Comparison of ENCODE assay signal across 1 cellular context in the genomic region with DNA sequence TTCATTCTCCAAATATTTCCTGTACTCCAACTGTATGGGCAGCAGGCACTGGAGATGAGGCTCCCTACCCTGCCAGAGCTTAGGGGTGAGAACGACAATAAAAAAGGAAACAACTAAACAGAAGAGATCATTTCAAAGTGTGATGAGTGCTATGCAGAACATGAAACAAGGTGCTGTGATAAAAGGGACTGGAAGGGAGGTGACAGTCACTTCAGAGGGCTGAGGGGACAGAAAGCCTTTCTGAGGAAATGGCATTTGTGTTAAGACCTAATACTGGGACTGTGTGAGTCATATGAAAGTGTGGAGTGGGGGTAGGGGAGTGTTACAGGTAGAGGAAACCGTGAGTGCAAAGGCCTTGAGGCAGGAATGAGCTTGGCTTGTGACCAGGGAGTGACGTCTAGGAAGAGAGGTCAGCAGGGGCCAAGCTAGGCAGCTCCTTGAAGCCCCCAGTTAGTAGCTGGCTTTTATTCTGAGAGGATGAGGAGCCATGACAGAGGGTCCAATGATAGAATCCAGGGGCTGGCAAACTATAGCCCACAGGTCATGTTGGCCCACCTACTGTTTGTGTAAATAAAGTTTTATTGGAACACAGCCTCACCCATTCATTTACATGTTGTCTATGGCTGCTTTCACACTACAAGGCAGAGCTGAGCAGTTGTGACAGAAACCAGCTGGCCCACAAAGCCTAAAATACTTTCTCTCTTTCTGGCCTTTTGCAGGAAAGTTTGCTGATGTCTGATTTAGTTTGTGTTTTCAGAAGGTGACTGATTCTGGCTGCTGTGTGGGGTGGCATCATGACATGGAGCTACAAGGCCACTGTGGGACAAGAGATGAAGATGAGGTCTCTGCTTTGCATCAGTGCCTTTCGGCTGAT.
A peak's percentile ranks its signal among the peaks of the same experiment; 100 is the strongest.
TF ChIP-seq lines count a peak whose summit lies in the region.

No MANE protein-coding gene starts in this region.

TF ChIP-seq in K562, 482 proteins besides CTCF, POLR2A, EP300 and RAD21 (continued from another document and continues in another):
- TF ChIP-seq, protein P1, sequence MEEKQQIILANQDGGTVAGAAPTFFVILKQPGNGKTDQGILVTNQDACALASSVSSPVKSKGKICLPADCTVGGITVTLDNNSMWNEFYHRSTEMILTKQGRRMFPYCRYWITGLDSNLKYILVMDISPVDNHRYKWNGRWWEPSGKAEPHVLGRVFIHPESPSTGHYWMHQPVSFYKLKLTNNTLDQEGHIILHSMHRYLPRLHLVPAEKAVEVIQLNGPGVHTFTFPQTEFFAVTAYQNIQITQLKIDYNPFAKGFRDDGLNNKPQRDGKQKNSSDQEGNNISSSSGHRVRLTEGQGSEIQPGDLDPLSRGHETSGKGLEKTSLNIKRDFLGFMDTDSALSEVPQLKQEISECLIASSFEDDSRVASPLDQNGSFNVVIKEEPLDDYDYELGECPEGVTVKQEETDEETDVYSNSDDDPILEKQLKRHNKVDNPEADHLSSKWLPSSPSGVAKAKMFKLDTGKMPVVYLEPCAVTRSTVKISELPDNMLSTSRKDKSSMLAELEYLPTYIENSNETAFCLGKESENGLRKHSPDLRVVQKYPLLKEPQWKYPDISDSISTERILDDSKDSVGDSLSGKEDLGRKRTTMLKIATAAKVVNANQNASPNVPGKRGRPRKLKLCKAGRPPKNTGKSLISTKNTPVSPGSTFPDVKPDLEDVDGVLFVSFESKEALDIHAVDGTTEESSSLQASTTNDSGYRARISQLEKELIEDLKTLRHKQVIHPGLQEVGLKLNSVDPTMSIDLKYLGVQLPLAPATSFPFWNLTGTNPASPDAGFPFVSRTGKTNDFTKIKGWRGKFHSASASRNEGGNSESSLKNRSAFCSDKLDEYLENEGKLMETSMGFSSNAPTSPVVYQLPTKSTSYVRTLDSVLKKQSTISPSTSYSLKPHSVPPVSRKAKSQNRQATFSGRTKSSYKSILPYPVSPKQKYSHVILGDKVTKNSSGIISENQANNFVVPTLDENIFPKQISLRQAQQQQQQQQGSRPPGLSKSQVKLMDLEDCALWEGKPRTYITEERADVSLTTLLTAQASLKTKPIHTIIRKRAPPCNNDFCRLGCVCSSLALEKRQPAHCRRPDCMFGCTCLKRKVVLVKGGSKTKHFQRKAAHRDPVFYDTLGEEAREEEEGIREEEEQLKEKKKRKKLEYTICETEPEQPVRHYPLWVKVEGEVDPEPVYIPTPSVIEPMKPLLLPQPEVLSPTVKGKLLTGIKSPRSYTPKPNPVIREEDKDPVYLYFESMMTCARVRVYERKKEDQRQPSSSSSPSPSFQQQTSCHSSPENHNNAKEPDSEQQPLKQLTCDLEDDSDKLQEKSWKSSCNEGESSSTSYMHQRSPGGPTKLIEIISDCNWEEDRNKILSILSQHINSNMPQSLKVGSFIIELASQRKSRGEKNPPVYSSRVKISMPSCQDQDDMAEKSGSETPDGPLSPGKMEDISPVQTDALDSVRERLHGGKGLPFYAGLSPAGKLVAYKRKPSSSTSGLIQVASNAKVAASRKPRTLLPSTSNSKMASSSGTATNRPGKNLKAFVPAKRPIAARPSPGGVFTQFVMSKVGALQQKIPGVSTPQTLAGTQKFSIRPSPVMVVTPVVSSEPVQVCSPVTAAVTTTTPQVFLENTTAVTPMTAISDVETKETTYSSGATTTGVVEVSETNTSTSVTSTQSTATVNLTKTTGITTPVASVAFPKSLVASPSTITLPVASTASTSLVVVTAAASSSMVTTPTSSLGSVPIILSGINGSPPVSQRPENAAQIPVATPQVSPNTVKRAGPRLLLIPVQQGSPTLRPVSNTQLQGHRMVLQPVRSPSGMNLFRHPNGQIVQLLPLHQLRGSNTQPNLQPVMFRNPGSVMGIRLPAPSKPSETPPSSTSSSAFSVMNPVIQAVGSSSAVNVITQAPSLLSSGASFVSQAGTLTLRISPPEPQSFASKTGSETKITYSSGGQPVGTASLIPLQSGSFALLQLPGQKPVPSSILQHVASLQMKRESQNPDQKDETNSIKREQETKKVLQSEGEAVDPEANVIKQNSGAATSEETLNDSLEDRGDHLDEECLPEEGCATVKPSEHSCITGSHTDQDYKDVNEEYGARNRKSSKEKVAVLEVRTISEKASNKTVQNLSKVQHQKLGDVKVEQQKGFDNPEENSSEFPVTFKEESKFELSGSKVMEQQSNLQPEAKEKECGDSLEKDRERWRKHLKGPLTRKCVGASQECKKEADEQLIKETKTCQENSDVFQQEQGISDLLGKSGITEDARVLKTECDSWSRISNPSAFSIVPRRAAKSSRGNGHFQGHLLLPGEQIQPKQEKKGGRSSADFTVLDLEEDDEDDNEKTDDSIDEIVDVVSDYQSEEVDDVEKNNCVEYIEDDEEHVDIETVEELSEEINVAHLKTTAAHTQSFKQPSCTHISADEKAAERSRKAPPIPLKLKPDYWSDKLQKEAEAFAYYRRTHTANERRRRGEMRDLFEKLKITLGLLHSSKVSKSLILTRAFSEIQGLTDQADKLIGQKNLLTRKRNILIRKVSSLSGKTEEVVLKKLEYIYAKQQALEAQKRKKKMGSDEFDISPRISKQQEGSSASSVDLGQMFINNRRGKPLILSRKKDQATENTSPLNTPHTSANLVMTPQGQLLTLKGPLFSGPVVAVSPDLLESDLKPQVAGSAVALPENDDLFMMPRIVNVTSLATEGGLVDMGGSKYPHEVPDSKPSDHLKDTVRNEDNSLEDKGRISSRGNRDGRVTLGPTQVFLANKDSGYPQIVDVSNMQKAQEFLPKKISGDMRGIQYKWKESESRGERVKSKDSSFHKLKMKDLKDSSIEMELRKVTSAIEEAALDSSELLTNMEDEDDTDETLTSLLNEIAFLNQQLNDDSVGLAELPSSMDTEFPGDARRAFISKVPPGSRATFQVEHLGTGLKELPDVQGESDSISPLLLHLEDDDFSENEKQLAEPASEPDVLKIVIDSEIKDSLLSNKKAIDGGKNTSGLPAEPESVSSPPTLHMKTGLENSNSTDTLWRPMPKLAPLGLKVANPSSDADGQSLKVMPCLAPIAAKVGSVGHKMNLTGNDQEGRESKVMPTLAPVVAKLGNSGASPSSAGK (IDR thresholded peaks at IDR 0.05): no peak; the same call in 1 of the 2 replicates
- no peak for TF ChIP-seq ZNF695 (CRISPR knock-in tag; IDR thresholded peaks at IDR 0.05)
- TF ChIP-seq, protein P2, sequence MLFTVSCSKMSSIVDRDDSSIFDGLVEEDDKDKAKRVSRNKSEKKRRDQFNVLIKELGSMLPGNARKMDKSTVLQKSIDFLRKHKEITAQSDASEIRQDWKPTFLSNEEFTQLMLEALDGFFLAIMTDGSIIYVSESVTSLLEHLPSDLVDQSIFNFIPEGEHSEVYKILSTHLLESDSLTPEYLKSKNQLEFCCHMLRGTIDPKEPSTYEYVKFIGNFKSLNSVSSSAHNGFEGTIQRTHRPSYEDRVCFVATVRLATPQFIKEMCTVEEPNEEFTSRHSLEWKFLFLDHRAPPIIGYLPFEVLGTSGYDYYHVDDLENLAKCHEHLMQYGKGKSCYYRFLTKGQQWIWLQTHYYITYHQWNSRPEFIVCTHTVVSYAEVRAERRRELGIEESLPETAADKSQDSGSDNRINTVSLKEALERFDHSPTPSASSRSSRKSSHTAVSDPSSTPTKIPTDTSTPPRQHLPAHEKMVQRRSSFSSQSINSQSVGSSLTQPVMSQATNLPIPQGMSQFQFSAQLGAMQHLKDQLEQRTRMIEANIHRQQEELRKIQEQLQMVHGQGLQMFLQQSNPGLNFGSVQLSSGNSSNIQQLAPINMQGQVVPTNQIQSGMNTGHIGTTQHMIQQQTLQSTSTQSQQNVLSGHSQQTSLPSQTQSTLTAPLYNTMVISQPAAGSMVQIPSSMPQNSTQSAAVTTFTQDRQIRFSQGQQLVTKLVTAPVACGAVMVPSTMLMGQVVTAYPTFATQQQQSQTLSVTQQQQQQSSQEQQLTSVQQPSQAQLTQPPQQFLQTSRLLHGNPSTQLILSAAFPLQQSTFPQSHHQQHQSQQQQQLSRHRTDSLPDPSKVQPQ (CRISPR knock-in tag; IDR thresholded peaks at IDR 0.05; ENCODE audit: borderline replicate concordance): no peak
- TF ChIP-seq HMGN3 (IDR thresholded peaks at IDR 0.05; ENCODE audit: borderline replicate concordance, extremely low read depth, insufficient read length, low read depth, low read length): no peak
- TF ChIP-seq POLR2G (IDR thresholded peaks at IDR 0.05; ENCODE audit: low read depth, low read length): no peak
- no peak for TF ChIP-seq GTF2F1 (IDR thresholded peaks at IDR 0.05; ENCODE audit: low read depth, low read length)
- no peak for TF ChIP-seq FOXA3 (CRISPR knock-in tag; conservative IDR thresholded peaks at IDR 0.05 in 1 of 2, IDR thresholded peaks at IDR 0.05 in 1 of 2)
- TF ChIP-seq, protein P3, sequence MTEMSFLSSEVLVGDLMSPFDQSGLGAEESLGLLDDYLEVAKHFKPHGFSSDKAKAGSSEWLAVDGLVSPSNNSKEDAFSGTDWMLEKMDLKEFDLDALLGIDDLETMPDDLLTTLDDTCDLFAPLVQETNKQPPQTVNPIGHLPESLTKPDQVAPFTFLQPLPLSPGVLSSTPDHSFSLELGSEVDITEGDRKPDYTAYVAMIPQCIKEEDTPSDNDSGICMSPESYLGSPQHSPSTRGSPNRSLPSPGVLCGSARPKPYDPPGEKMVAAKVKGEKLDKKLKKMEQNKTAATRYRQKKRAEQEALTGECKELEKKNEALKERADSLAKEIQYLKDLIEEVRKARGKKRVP (CRISPR knock-in tag; IDR thresholded peaks at IDR 0.05): no peak
- TF ChIP-seq, protein P4, sequence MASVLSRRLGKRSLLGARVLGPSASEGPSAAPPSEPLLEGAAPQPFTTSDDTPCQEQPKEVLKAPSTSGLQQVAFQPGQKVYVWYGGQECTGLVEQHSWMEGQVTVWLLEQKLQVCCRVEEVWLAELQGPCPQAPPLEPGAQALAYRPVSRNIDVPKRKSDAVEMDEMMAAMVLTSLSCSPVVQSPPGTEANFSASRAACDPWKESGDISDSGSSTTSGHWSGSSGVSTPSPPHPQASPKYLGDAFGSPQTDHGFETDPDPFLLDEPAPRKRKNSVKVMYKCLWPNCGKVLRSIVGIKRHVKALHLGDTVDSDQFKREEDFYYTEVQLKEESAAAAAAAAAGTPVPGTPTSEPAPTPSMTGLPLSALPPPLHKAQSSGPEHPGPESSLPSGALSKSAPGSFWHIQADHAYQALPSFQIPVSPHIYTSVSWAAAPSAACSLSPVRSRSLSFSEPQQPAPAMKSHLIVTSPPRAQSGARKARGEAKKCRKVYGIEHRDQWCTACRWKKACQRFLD (CRISPR knock-in tag; IDR thresholded peaks at IDR 0.05): 0 out of 2 replicates have a peak, but pooled peaks have one; percentile 30
- no peak for TF ChIP-seq ZNF431 (CRISPR knock-in tag; IDR thresholded peaks at IDR 0.05)
- TF ChIP-seq, protein P5, sequence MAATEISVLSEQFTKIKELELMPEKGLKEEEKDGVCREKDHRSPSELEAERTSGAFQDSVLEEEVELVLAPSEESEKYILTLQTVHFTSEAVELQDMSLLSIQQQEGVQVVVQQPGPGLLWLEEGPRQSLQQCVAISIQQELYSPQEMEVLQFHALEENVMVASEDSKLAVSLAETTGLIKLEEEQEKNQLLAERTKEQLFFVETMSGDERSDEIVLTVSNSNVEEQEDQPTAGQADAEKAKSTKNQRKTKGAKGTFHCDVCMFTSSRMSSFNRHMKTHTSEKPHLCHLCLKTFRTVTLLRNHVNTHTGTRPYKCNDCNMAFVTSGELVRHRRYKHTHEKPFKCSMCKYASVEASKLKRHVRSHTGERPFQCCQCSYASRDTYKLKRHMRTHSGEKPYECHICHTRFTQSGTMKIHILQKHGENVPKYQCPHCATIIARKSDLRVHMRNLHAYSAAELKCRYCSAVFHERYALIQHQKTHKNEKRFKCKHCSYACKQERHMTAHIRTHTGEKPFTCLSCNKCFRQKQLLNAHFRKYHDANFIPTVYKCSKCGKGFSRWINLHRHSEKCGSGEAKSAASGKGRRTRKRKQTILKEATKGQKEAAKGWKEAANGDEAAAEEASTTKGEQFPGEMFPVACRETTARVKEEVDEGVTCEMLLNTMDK (IDR thresholded peaks at IDR 0.05; ENCODE audit: borderline replicate concordance, insufficient read depth, low read depth, low read length, poor library complexity, severe bottlenecking): no peak
- TF ChIP-seq MED1 (CRISPR knock-in tag; IDR thresholded peaks at IDR 0.05; ENCODE audit: borderline replicate concordance): no peak
- TF ChIP-seq, protein P6, sequence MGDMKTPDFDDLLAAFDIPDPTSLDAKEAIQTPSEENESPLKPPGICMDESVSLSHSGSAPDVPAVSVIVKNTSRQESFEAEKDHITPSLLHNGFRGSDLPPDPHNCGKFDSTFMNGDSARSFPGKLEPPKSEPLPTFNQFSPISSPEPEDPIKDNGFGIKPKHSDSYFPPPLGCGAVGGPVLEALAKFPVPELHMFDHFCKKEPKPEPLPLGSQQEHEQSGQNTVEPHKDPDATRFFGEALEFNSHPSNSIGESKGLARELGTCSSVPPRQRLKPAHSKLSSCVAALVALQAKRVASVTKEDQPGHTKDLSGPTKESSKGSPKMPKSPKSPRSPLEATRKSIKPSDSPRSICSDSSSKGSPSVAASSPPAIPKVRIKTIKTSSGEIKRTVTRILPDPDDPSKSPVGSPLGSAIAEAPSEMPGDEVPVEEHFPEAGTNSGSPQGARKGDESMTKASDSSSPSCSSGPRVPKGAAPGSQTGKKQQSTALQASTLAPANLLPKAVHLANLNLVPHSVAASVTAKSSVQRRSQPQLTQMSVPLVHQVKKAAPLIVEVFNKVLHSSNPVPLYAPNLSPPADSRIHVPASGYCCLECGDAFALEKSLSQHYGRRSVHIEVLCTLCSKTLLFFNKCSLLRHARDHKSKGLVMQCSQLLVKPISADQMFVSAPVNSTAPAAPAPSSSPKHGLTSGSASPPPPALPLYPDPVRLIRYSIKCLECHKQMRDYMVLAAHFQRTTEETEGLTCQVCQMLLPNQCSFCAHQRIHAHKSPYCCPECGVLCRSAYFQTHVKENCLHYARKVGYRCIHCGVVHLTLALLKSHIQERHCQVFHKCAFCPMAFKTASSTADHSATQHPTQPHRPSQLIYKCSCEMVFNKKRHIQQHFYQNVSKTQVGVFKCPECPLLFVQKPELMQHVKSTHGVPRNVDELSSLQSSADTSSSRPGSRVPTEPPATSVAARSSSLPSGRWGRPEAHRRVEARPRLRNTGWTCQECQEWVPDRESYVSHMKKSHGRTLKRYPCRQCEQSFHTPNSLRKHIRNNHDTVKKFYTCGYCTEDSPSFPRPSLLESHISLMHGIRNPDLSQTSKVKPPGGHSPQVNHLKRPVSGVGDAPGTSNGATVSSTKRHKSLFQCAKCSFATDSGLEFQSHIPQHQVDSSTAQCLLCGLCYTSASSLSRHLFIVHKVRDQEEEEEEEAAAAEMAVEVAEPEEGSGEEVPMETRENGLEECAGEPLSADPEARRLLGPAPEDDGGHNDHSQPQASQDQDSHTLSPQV (IDR thresholded peaks at IDR 0.05): peak; percentile 64
- TF ChIP-seq BRD4 (IDR thresholded peaks at IDR 0.05): peak; percentile 27; the same call in 1 of the 2 replicates
- TF ChIP-seq, protein P7, sequence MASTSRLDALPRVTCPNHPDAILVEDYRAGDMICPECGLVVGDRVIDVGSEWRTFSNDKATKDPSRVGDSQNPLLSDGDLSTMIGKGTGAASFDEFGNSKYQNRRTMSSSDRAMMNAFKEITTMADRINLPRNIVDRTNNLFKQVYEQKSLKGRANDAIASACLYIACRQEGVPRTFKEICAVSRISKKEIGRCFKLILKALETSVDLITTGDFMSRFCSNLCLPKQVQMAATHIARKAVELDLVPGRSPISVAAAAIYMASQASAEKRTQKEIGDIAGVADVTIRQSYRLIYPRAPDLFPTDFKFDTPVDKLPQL (IDR thresholded peaks at IDR 0.05; ENCODE audit: extremely low read depth, insufficient read length): no peak
- peak; percentile 13 for TF ChIP-seq RBM25 (IDR thresholded peaks at IDR 0.05; ENCODE audit: low read depth, low read length, severe bottlenecking)
